Comparison of ENCODE assay signal across 8 cellular contexts in the genomic region with DNA sequence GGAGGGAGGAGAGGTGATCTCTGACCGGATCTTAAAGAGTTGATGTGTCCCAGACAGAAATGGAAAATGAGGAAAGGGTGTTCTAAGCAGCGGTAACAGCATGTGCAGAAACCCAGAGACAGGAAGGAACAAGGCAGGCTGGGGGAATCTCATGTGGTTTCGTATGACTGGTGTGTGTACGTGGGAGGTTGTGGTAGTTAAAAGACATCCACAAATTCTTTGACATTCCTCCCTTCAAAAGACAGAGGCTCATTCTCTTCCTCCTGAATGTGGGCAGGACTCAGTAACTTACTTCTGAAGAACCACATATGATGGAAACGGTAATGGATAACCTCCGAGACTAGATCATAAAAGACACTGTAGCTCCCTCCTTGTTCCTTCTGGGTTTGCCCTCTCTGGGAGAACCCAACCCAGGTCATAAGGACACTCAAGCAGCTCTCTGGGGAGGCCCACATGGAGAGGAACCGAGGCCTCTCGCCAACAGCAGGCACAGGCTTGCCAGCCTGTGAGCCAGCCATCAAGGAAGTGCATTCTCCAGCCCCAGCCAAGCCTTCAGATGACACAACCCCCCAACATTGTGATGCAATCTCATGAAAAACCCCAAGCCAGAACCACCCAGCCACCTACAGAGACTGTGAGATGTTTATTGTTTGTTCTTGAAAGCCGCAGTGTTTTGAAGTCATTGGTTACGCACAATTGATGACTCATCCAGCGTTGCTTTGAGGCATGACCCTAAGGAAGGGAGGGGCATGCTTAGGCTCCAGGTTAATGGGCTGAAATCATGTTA.
A peak's percentile ranks its signal among the peaks of the same experiment; 100 is the strongest.
DNase-seq lines count a peak whose midpoint lies in the region; ATAC-seq and TF ChIP-seq lines count a peak whose summit lies in the region.

No MANE protein-coding gene starts in this region.

- peak overlapping the region; percentile 55 for H3K27ac Mint-ChIP-seq in T-helper 17 cell

- in situ Hi-C loops in GM13976 (cut with MboI; ENCODE audit: low sequenced_read_pairs, unreplicated experiment) = loop anchor here (5.0 kb wide), 1 partner anchor 138 kb away; no protein-coding TSS in a partner anchor

- peak; percentile 76 for ATAC-seq in T-helper 17 cell
- ATAC-seq in esophagus mucosa = peak; percentile 72

- H3K4me1 Mint-ChIP-seq in T-helper 17 cell = peaks cover 7% of the 10 kb centered on the region

- DNase-seq in COLO668 (lab: John Stamatoyannopoulos, UW; ENCODE audit: unreplicated experiment) (peak; percentile 6), HL-60 (ENCODE audit: low read depth in 1 of 2, low spot score in 1 of 2) (peak; percentile 24 to 36), T-helper 17 cell (no peak), GM13976 (ENCODE audit: low spot score) (no peak), GOT3 (lab: John Stamatoyannopoulos, UW) (no peak), SHP77 (lab: John Stamatoyannopoulos, UW) (no peak), NCI-H1105 (lab: John Stamatoyannopoulos, UW) (no peak)

- no peak overlapping the region for H3K27ac ChIP-seq in HL-60 (replicated peaks)

- H3K27me3 ChIP-seq in HL-60 (ENCODE audit: insufficient read depth, poor library complexity, severe bottlenecking) = peaks cover 2% of the 10 kb centered on the region

- TF ChIP-seq CTCF in HL-60 (IDR thresholded peaks at IDR 0.05; ENCODE audit: insufficient read depth, low read length) (no peak), GM13976 (IDR thresholded peaks at IDR 0.05; ENCODE audit: borderline replicate concordance, control extremely low read depth, extremely low read depth, insufficient read depth, missing control alignments) (no peak)

- no peak overlapping the region for H3K4me3 Mint-ChIP-seq in T-helper 17 cell

- peaks cover 3% of the 10 kb centered on the region for H3K36me3 Mint-ChIP-seq in T-helper 17 cell (ENCODE audit: low read depth)

- H3K4me3 ChIP-seq in HL-60 (replicated peaks; ENCODE audit: insufficient read depth, low read length) = no peak overlapping the region

- no peaks in the 10 kb centered on the region for H3K9me3 ChIP-seq in T-helper 17 cell (ENCODE audit: control insufficient read depth, low read length, poor library complexity, severe bottlenecking)

- peaks cover 29% of the 10 kb centered on the region for H3K27me3 Mint-ChIP-seq in T-helper 17 cell

Comparison
In these comparisons a context has a peak if more than half of its experiments do, and no peak if none do; other contexts are left out.
1. DNase-seq: peak in COLO668 (single experiment) and HL-60 (2 of 2); none in T-helper 17 cell (0 of 3), GM13976 (single experiment), GOT3 (single experiment), SHP77 (0 of 2) and NCI-H1105 (single experiment).